ENCODE assay signal across 9 cellular contexts in genomic region chr5:157388148-157388547, GRCh38.
DNase-seq lines count a peak whose midpoint lies in the region; FAIRE-seq and TF ChIP-seq lines count a peak whose summit lies in the region.
"Had no signal": no experiment of that assay in that cellular context is flagged by ENCODE, and none has a peak within 500 bp of the region (broad histone marks: within the 10 kb centered on the region; RNA-seq: fewer than 3 reads in every experiment).

No MANE protein-coding gene starts in this region.

- peaks cover 59% of the 10 kb centered on the region for H3K4me1 ChIP-seq in GM23248 (ENCODE audit: insufficient read depth)
- H3K4me1 ChIP-seq in fibroblast of lung (ENCODE audit: control insufficient read depth, extremely low read depth, insufficient read depth, low read length) = peaks cover 45% of the 10 kb centered on the region
- peaks cover 0 to 76% (median 63%) of the 10 kb centered on the region in 4 donors for H3K4me1 ChIP-seq in sigmoid colon

- TF ChIP-seq CTCF in fibroblast of lung (conservative IDR thresholded peaks at IDR 0.05 in 1 of 2, IDR thresholded peaks at IDR 0.05 in 1 of 2; ENCODE audit: low read depth in 1 of 2, low read length in 2 of 2) (no peak), sigmoid colon (IDR thresholded peaks at IDR 0.05) (no peak)

- H3K27me3 ChIP-seq in GM23248 (replicated peaks; ENCODE audit: insufficient read depth) (no peaks in the 10 kb centered on the region), fibroblast of lung (ENCODE audit: control insufficient read depth, insufficient read depth, low read length) (no peaks in the 10 kb centered on the region), sigmoid colon (no peaks in the 10 kb centered on the region)

- peak overlapping the region; percentile 77 for H3K4me2 ChIP-seq in GM23248 (ENCODE audit: unreplicated experiment)
- H3K4me2 ChIP-seq in fibroblast of lung (ENCODE audit: extremely low read depth, insufficient read depth, low read length) = no peak overlapping the region

- intact Hi-C loops in sigmoid colon (cut with DNase I) = loop anchor here (5.0 kb wide), 2 partner anchors 74 to 174 kb away; partner anchors contain the start of gene NIPAL4

- DNase-seq in GM23248 = peak; percentile 7
- DNase-seq in SK-N-MC (ENCODE audit: low read depth, low spot score) = no peak
- peak; percentile 19 to 68 for DNase-seq in fibroblast of lung (ENCODE audit: low read depth in 2 of 2)
- DNase-seq in sigmoid colon = no peak
- no peak for DNase-seq in cerebellar cortex (ENCODE audit: low spot score)
- DNase-seq in frontal cortex (ENCODE audit: low spot score in 2 of 2) = no peak
- DNase-seq in NCI-H128 (lab: John Stamatoyannopoulos, UW; ENCODE audit: unreplicated experiment) = no peak
- DNase-seq: NCI-H510A; stimulated activated naive CD4-positive, alpha-beta T cell had no signal

- H3K9ac ChIP-seq in GM23248 = no peak overlapping the region
- no peak overlapping the region for H3K9ac ChIP-seq in SK-N-MC (ENCODE audit: insufficient read length)
- no peak overlapping the region for H3K9ac ChIP-seq in fibroblast of lung (ENCODE audit: insufficient read depth, low read length)

- H3K79me2 ChIP-seq in GM23248 (ENCODE audit: insufficient read depth) (no peaks in the 10 kb centered on the region), fibroblast of lung (ENCODE audit: control insufficient read depth, insufficient read depth, low read length) (no peaks in the 10 kb centered on the region)

- H3K9me2 ChIP-seq in GM23248 (ENCODE audit: insufficient read depth) = no peaks in the 10 kb centered on the region

- H3K4me3 ChIP-seq in GM23248 (no peak overlapping the region), SK-N-MC (no peak overlapping the region), fibroblast of lung (replicated peaks in 1 of 4; ENCODE audit: control extremely low read depth in 1 of 4, insufficient read depth in 1 of 4, low read depth in 3 of 4, low read length in 4 of 4) (no peak overlapping the region), sigmoid colon (no peak overlapping the region)

- H2AFZ ChIP-seq in GM23248 (no peak overlapping the region), fibroblast of lung (ENCODE audit: low read length) (no peak overlapping the region)

- H4K20me1 ChIP-seq in GM23248 (ENCODE audit: insufficient read depth) = no peaks in the 10 kb centered on the region
- no peaks in the 10 kb centered on the region for H4K20me1 ChIP-seq in fibroblast of lung (ENCODE audit: control insufficient read depth, extremely low read depth, insufficient read depth, low read length)

- H3K36me3 ChIP-seq in GM23248 (ENCODE audit: low read depth) (no peaks in the 10 kb centered on the region), SK-N-MC (ENCODE audit: insufficient read depth, low read length) (no peaks in the 10 kb centered on the region; the same call in 1 of the 2 replicates), fibroblast of lung (ENCODE audit: control insufficient read depth, insufficient read depth, low read length) (no peaks in the 10 kb centered on the region), sigmoid colon (no peaks in the 10 kb centered on the region)

- FAIRE-seq in frontal cortex (lab: Jason Lieb, UNC) = no peak

- H3K9me3 ChIP-seq in GM23248 (ENCODE audit: low read depth) (no peaks in the 10 kb centered on the region), SK-N-MC (ENCODE audit: low read depth, low read length) (no peaks in the 10 kb centered on the region), fibroblast of lung (ENCODE audit: control insufficient read depth, insufficient read depth, low read depth, low read length) (no peaks in the 10 kb centered on the region), sigmoid colon (no peaks in the 10 kb centered on the region)

- H3F3A ChIP-seq in GM23248 (ENCODE audit: insufficient read depth) = peaks cover 52% of the 10 kb centered on the region

- TF ChIP-seq EP300 in sigmoid colon (IDR thresholded peaks at IDR 0.05) = no peak

- H3K27ac ChIP-seq in GM23248 = peak overlapping the region; percentile 49; the same call in 1 of the 2 replicates
- peak overlapping the region; percentile 27 for H3K27ac ChIP-seq in SK-N-MC
- H3K27ac ChIP-seq in fibroblast of lung (ENCODE audit: insufficient read depth, low read length) = peak overlapping the region; percentile 50
- H3K27ac ChIP-seq in sigmoid colon = peak overlapping the region; percentile 82 to 94 (median 86)

- in situ Hi-C loops in GM23248 (cut with MboI) = no loop called here

- TF ChIP-seq POLR2A in sigmoid colon (IDR thresholded peaks at IDR 0.05) = no peak

Comparison
In these comparisons a context has a peak if more than half of its experiments do, and no peak if none do; other contexts are left out.
1. DNase-seq: peak in GM23248 (single experiment) and fibroblast of lung (2 of 2); none in SK-N-MC (single experiment), sigmoid colon (single experiment), cerebellar cortex (single experiment), frontal cortex (0 of 2) and NCI-H128 (single experiment).
2. H3K27ac ChIP-seq: peak in every context shown above with its lines; median percentile 86 in sigmoid colon; 50 in fibroblast of lung; 49 in GM23248; 27 in SK-N-MC.